29 cellular contexts compared by ENCODE assay signal in genomic region chr22:49181942-49182341, GRCh38.
"Had no signal": no experiment of that assay in that cellular context is flagged by ENCODE, and none has a peak within 500 bp of the region (broad histone marks: within the 10 kb centered on the region; RNA-seq: fewer than 3 reads in every experiment).

No MANE protein-coding gene starts in this region.

- H3K27ac ChIP-seq: adrenal gland, body of pancreas, colonic mucosa, epithelial cell of prostate, esophagus squamous epithelium, gastroesophageal sphincter, WERI-Rb-1 had no signal

- H3K9me3 Mint-ChIP-seq: activated B cell treated with CpG ODN at 0.5 μM for 24 hours; activated CD8-positive, alpha-beta T cell treated with anti-CD3 and anti-CD28 coated beads for 36 hours; activated naive CD4-positive, alpha-beta T cell treated with anti-CD3 and anti-CD28 coated beads for 36 hours; activated naive CD4-positive, alpha-beta T cell treated with anti-CD3 and anti-CD28 coated beads, Interleukin-2, amount 50 U/mL, for 24 hours; activated naive CD8-positive, alpha-beta T cell treated with anti-CD3 and anti-CD28 coated beads for 36 hours; activated naive CD8-positive, alpha-beta T cell treated with anti-CD3 and anti-CD28 coated beads, Interleukin-2, amount 50 U/mL, for 24 hours; activated T-helper 1 cell treated with anti-CD3 and anti-CD28 coated beads, Interleukin-12 subunit alpha, Interleukin-12 subunit beta, Interleukin-2, Interleukin-4 antibody, amounts not matched to agents 30 ng/mL and 10 ng/mL and 1 ng/mL, durations not matched to agents 14 hours and 24 hours and 36 hours; activated T-helper 2 cell treated with anti-CD3 and anti-CD28 coated beads, Interferon-gamma antibody, Interleukin-2, Interleukin-4, amounts not matched to agents 10 μg/mL and 5 μg/mL and 100 μg/mL, durations not matched to agents 14 hours and 24 hours and 36 hours; T-helper 2 cell treated with Interferon-gamma antibody and Interleukin-4, amounts not matched to agents 5 μg/mL and 100 μg/mL, for 36 hours had no signal

- H3K4me3 Mint-ChIP-seq: activated B cell treated with CpG ODN at 0.5 μM for 24 hours; activated CD8-positive, alpha-beta T cell treated with anti-CD3 and anti-CD28 coated beads for 36 hours; activated naive CD4-positive, alpha-beta T cell treated with anti-CD3 and anti-CD28 coated beads for 36 hours; activated naive CD4-positive, alpha-beta T cell treated with anti-CD3 and anti-CD28 coated beads, Interleukin-2, amount 50 U/mL, for 24 hours; activated naive CD8-positive, alpha-beta T cell treated with anti-CD3 and anti-CD28 coated beads for 36 hours; activated naive CD8-positive, alpha-beta T cell treated with anti-CD3 and anti-CD28 coated beads, Interleukin-2, amount 50 U/mL, for 24 hours; activated T-helper 1 cell treated with anti-CD3 and anti-CD28 coated beads, Interleukin-12 subunit alpha, Interleukin-12 subunit beta, Interleukin-2, Interleukin-4 antibody, amounts not matched to agents 30 ng/mL and 10 ng/mL and 1 ng/mL, durations not matched to agents 14 hours and 24 hours and 36 hours; T-helper 17 cell; T-helper 2 cell treated with Interferon-gamma antibody and Interleukin-4, amounts not matched to agents 5 μg/mL and 100 μg/mL, for 36 hours had no signal

- H3K36me3 ChIP-seq: adrenal gland, colonic mucosa, esophagus squamous epithelium, gastroesophageal sphincter, WERI-Rb-1 had no signal

- H3K36me3 Mint-ChIP-seq: activated naive CD4-positive, alpha-beta T cell treated with anti-CD3 and anti-CD28 coated beads, Interleukin-2, amount 50 U/mL, for 24 hours; activated naive CD8-positive, alpha-beta T cell treated with anti-CD3 and anti-CD28 coated beads for 36 hours had no signal

- H3K9me3 ChIP-seq: adrenal gland, body of pancreas, colonic mucosa, esophagus squamous epithelium, gastroesophageal sphincter had no signal

- ATAC-seq: activated CD4-positive, CD25-positive, alpha-beta regulatory T cell treated with anti-CD3 and anti-CD28 coated beads, Interleukin-2, amount 50 U/mL, for 24 hours; activated CD8-positive, alpha-beta T cell treated with anti-CD3 and anti-CD28 coated beads for 36 hours; activated naive CD8-positive, alpha-beta T cell treated with anti-CD3 and anti-CD28 coated beads, Interleukin-2, amount 50 U/mL, for 24 hours; body of pancreas; gastroesophageal sphincter; T-helper 17 cell had no signal

- DNase-seq: activated B cell treated with CpG ODN at 0.5 μM for 24 hours; activated CD4-positive, alpha-beta T cell treated with anti-CD3 and anti-CD28 coated beads for 48 hours; activated CD4-positive, alpha-beta T cell treated with anti-CD3 and anti-CD28 coated beads, Interleukin-2, amount 50 U/mL, for 1 hour; activated CD4-positive, alpha-beta T cell treated with anti-CD3 and anti-CD28 coated beads, Interleukin-2, amount 50 U/mL, for 48 hours; activated CD8-positive, alpha-beta memory T cell treated with anti-CD3 and anti-CD28 coated beads for 24 hours; activated CD8-positive, alpha-beta T cell treated with anti-CD3 and anti-CD28 coated beads for 36 hours; activated effector memory CD4-positive, alpha-beta T cell treated with anti-CD3 and anti-CD28 coated beads, Interleukin-2, amount 50 U/mL, for 16 hours; activated naive CD4-positive, alpha-beta T cell treated with anti-CD3 and anti-CD28 coated beads for 36 hours; activated naive CD8-positive, alpha-beta T cell treated with anti-CD3 and anti-CD28 coated beads for 36 hours; activated naive CD8-positive, alpha-beta T cell treated with anti-CD3 and anti-CD28 coated beads, Interleukin-2, amount 50 U/mL, for 24 hours; activated T-cell treated with anti-CD3 and anti-CD28 coated beads, Interleukin-2, amount 50 U/mL, for 48 hours; adrenal gland; amygdala; body of pancreas; colonic mucosa; effector CD8-positive, alpha-beta T cell; esophagus squamous epithelium; foreskin melanocyte; T-helper 1 cell; T-helper 17 cell; T1000; WERI-Rb-1 had no signal

- H3K4me1 Mint-ChIP-seq: activated B cell treated with CpG ODN at 0.5 μM for 24 hours; activated naive CD4-positive, alpha-beta T cell treated with anti-CD3 and anti-CD28 coated beads, Interleukin-2, amount 50 U/mL, for 24 hours; activated naive CD8-positive, alpha-beta T cell treated with anti-CD3 and anti-CD28 coated beads for 36 hours; activated naive CD8-positive, alpha-beta T cell treated with anti-CD3 and anti-CD28 coated beads, Interleukin-2, amount 50 U/mL, for 24 hours; T-helper 17 cell had no signal

- H3K27ac Mint-ChIP-seq: activated B cell treated with CpG ODN at 0.5 μM for 24 hours; activated CD8-positive, alpha-beta T cell treated with anti-CD3 and anti-CD28 coated beads for 36 hours; activated naive CD4-positive, alpha-beta T cell treated with anti-CD3 and anti-CD28 coated beads for 36 hours; activated naive CD4-positive, alpha-beta T cell treated with anti-CD3 and anti-CD28 coated beads, Interleukin-2, amount 50 U/mL, for 24 hours; activated naive CD8-positive, alpha-beta T cell treated with anti-CD3 and anti-CD28 coated beads for 36 hours; activated naive CD8-positive, alpha-beta T cell treated with anti-CD3 and anti-CD28 coated beads, Interleukin-2, amount 50 U/mL, for 24 hours; activated T-helper 1 cell treated with anti-CD3 and anti-CD28 coated beads, Interleukin-12 subunit alpha, Interleukin-12 subunit beta, Interleukin-2, Interleukin-4 antibody, amounts not matched to agents 30 ng/mL and 10 ng/mL and 1 ng/mL, durations not matched to agents 14 hours and 24 hours and 36 hours; activated T-helper 2 cell treated with anti-CD3 and anti-CD28 coated beads, Interferon-gamma antibody, Interleukin-2, Interleukin-4, amounts not matched to agents 10 μg/mL and 5 μg/mL and 100 μg/mL, durations not matched to agents 14 hours and 24 hours and 36 hours; T-helper 17 cell; T-helper 2 cell treated with Interferon-gamma antibody and Interleukin-4, amounts not matched to agents 5 μg/mL and 100 μg/mL, for 36 hours had no signal

- H3K4me1 ChIP-seq: adrenal gland, body of pancreas, colonic mucosa, esophagus squamous epithelium, gastroesophageal sphincter had no signal

- H3K4me3 ChIP-seq: adrenal gland, body of pancreas, colonic mucosa, esophagus squamous epithelium, gastroesophageal sphincter had no signal

- H3K27me3 ChIP-seq: adrenal gland, body of pancreas, colonic mucosa had no signal
